In genomic region chr2:19353721-19354050, GRCh38 we compare ENCODE assay signal across 1 cellular context.
TF ChIP-seq lines count a peak whose summit lies in the region.

No MANE protein-coding gene starts in this region.

TF ChIP-seq in SK-N-SH, 30 proteins besides CTCF, POLR2A, EP300 and RAD21 (continued from another document):
- TF ChIP-seq, protein P1, sequence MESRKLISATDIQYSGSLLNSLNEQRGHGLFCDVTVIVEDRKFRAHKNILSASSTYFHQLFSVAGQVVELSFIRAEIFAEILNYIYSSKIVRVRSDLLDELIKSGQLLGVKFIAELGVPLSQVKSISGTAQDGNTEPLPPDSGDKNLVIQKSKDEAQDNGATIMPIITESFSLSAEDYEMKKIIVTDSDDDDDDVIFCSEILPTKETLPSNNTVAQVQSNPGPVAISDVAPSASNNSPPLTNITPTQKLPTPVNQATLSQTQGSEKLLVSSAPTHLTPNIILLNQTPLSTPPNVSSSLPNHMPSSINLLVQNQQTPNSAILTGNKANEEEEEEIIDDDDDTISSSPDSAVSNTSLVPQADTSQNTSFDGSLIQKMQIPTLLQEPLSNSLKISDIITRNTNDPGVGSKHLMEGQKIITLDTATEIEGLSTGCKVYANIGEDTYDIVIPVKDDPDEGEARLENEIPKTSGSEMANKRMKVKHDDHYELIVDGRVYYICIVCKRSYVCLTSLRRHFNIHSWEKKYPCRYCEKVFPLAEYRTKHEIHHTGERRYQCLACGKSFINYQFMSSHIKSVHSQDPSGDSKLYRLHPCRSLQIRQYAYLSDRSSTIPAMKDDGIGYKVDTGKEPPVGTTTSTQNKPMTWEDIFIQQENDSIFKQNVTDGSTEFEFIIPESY (IDR thresholded peaks at IDR 0.05; ENCODE audit: borderline replicate concordance, low read depth) = no peak
- TF ChIP-seq FOXJ3 (CRISPR knock-in tag; IDR thresholded peaks at IDR 0.05) = no peak
- no peak for TF ChIP-seq FOXM1 (IDR thresholded peaks at IDR 0.05; ENCODE audit: low read depth)
- no peak for TF ChIP-seq YY1 (IDR thresholded peaks at IDR 0.05; ENCODE audit: low read depth)
- no peak for TF ChIP-seq NFIC (IDR thresholded peaks at IDR 0.05; ENCODE audit: borderline replicate concordance)
